ENCODE assay signal across 8 cellular contexts in the genomic region with DNA sequence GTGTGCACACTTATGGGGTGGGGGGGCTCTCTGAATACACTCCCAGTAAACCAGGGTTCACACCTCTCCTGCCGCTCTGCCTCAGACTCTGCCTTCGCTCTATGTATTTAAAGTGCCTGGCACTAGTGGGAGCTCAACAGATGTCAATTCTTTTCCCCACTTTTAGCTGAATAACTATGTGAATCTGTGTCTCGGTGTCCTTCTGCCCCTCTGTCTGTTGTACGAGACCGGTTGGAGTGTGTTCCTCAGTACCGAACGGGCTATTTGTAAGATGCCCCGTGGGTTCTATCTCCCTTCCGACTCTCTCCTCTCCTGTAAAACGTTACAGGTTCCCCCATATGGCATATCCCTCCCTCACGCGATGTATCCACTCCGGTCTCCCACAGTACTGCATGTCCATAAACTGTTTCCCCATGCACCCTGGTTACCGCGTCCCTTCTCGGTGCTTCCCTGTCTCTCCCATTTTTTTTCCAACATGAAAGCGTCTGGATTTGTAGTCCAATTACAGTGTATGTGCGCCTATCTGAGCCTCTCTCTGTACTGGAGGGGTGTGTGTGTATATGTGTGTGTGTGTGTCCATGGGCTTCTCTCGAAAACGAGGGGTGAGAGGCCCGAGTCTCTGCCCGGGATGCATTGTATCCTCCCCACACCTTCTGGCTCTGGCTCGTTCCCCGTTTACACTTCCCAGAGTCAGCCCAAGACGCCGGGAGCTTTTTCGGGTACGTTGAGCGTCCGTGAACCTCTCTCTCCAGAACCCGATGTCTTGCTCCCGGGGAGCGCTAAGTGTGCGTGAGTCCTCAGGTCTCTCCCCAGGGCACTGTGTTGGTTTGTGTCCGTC. TPM values are rescaled to one million over a fixed set of nuclear protein-coding genes. Genes with fewer than 3 reads are reported as not detected.
DNase-seq lines count a peak whose midpoint lies in the region; ATAC-seq and TF ChIP-seq lines count a peak whose summit lies in the region.

No MANE protein-coding gene starts in this region.

- H3K27ac Mint-ChIP-seq in Caco-2 (ENCODE audit: unreplicated experiment) = peak overlapping the region; percentile 98

- peak overlapping the region; percentile 89 for H3K9ac ChIP-seq in KMS-11

- peak overlapping the region; percentile 86 for H3K4me3 Mint-ChIP-seq in Caco-2 (ENCODE audit: unreplicated experiment)

- TF ChIP-seq CTCF in Caco-2 (IDR thresholded peaks at IDR 0.05; ENCODE audit: insufficient read depth in 1 of 2, low read depth in 1 of 2, low read length in 1 of 2, severe bottlenecking in 1 of 2, unreplicated experiment in 1 of 2) (peak in 1 of 2 experiments; percentile 5), KMS-11 (conservative IDR thresholded peaks at IDR 0.05; ENCODE audit: low read depth, low read length) (no peak; the same call in 1 of the 2 replicates), hepatocyte (IDR thresholded peaks at IDR 0.05; ENCODE audit: poor library complexity) (peak; percentile 9), retinal pigment epithelial cell (conservative IDR thresholded peaks at IDR 0.05; ENCODE audit: low read depth, low read length) (no peak)

- CTCF ChIA-PET in Caco-2 (lab: Charles Lee) = interaction anchor here (0.6 to 3.1 kb wide), 6 partner anchors 27 to 377 kb away, joined by 3 to 14 read pairs (median 4); no protein-coding TSS in a partner anchor

- ATAC-seq in GM21390 (IDR thresholded peaks at IDR 0.05; ENCODE audit: unreplicated experiment) = no peak
- ATAC-seq in HG03342 (IDR thresholded peaks at IDR 0.05; ENCODE audit: unreplicated experiment) = no peak

- peaks cover 63% of the 10 kb centered on the region for H3K79me2 ChIP-seq in KMS-11 (ENCODE audit: insufficient read depth, low read depth)
- H3K79me2 ChIP-seq in hepatocyte = peaks cover 59% of the 10 kb centered on the region

- H2AFZ ChIP-seq in KMS-11 (ENCODE audit: low read depth) (peak overlapping the region; percentile 63), hepatocyte (peak overlapping the region; percentile 45)

- no peaks in the 10 kb centered on the region for H3K36me3 ChIP-seq in Caco-2 (ENCODE audit: control insufficient read depth, insufficient read depth, low read length)
- H3K36me3 ChIP-seq in KMS-11 (ENCODE audit: insufficient read depth) = no peaks in the 10 kb centered on the region
- H3K36me3 ChIP-seq in hepatocyte (replicated peaks; ENCODE audit: insufficient read depth, low read depth) = no peaks in the 10 kb centered on the region

- H3K9me3 Mint-ChIP-seq in Caco-2 (ENCODE audit: unreplicated experiment) = no peaks in the 10 kb centered on the region

- H3K36me3 Mint-ChIP-seq in Caco-2 (ENCODE audit: insufficient read depth, unreplicated experiment) = peaks cover 37% of the 10 kb centered on the region

- H3K4me3 ChIP-seq in Caco-2 (ENCODE audit: low read depth, low read length) (peak overlapping the region; percentile 99), KMS-11 (IDR thresholded peaks at IDR 0.05; ENCODE audit: insufficient read depth, low read depth, low read length) (peak overlapping the region; percentile 88), hepatocyte (peak overlapping the region; percentile 80), retinal pigment epithelial cell (ENCODE audit: low read length) (peak overlapping the region; percentile 97)

- DNase-seq in Caco-2 (no peak), amniotic epithelial cell (ENCODE audit: low read depth) (peak; percentile 54), hepatocyte (ENCODE audit: low spot score) (peak; percentile 47), retinal pigment epithelial cell (ENCODE audit: low read depth) (no peak), NCI-H2081 treated with DMSO at 0.1 percent for 48 hours (lab: John Stamatoyannopoulos, UW) (no peak)

- 17% methylated on average over 27 of the region's 35 CpGs for WGBS in hepatocyte (ENCODE audit: low lambda C conversion rate, missing lambda C conversion rate)

- TSS peak; percentile 20 for BruUV-seq in Caco-2 (replicated peaks; lab: Mats Ljungman, UMichigan)

- H3K4me2 ChIP-seq in KMS-11 (peak overlapping the region; percentile 91), hepatocyte (peak overlapping the region; percentile 83)

- H4K20me1 ChIP-seq in KMS-11 (ENCODE audit: insufficient read depth) (peaks cover 40% of the 10 kb centered on the region), hepatocyte (ENCODE audit: insufficient read depth, poor library complexity, severe bottlenecking) (peaks cover 55% of the 10 kb centered on the region)

- peaks cover 43% of the 10 kb centered on the region for H3K4me1 ChIP-seq in Caco-2
- peaks cover 49% of the 10 kb centered on the region for H3K4me1 ChIP-seq in KMS-11 (ENCODE audit: low read depth, poor library complexity, severe bottlenecking)
- peaks cover 18% of the 10 kb centered on the region for H3K4me1 ChIP-seq in hepatocyte (ENCODE audit: insufficient read depth)

- H3K9me3 ChIP-seq in Caco-2 = no peaks in the 10 kb centered on the region
- H3K9me3 ChIP-seq in hepatocyte (ENCODE audit: low read depth) = no peaks in the 10 kb centered on the region

- peaks cover 25% of the 10 kb centered on the region for H3K4me1 Mint-ChIP-seq in Caco-2 (ENCODE audit: low read depth, unreplicated experiment)

- intact Hi-C loops in Caco-2 (cut with micrococcal nuclease; ENCODE audit: unreplicated experiment) = loop anchor here (2.0 to 5.0 kb wide), 8 partner anchors 15 to 682 kb away; no protein-coding TSS in a partner anchor

- H3K27ac ChIP-seq in KMS-11 = peak overlapping the region; percentile 79
- H3K27ac ChIP-seq in hepatocyte = peak overlapping the region; percentile 97

- H3K27me3 ChIP-seq in Caco-2 (replicated peaks; ENCODE audit: control insufficient read depth, insufficient read depth, low read length) (no peaks in the 10 kb centered on the region), KMS-11 (ENCODE audit: insufficient read depth, low read depth) (no peaks in the 10 kb centered on the region), hepatocyte (no peaks in the 10 kb centered on the region)

- no peaks in the 10 kb centered on the region for H3K27me3 Mint-ChIP-seq in Caco-2 (ENCODE audit: insufficient read depth, unreplicated experiment)

- H3K9me2 ChIP-seq in hepatocyte (replicated peaks; ENCODE audit: insufficient read depth) = no peaks in the 10 kb centered on the region

- POLR2A ChIA-PET in Caco-2 (lab: Charles Lee) = no interaction called here

RNA-seq across cellular contexts. Expression of gene ELL2, which starts 1.5 kb away (rescaled TPM):
- total RNA-seq in Caco-2 (2022) = 78.1 and 81.0 TPM in 2 replicates
- total RNA-seq in hepatocyte = 51.1 and 56.0 TPM in 2 replicates
- 31.9 and 34.6 TPM in 2 replicates for polyA plus RNA-seq in hepatocyte

Comparison
In these comparisons a context has a peak if more than half of its experiments do, and no peak if none do; other contexts are left out.
1. DNase-seq: peak in amniotic epithelial cell (single experiment) and hepatocyte (single experiment); none in Caco-2 (0 of 2), retinal pigment epithelial cell (single experiment) and NCI-H2081 treated with DMSO at 0.1 percent for 48 hours (single experiment).
2. Peak in every context shown above with its lines, with median percentiles within 50 percentile points of each other: H3K4me3 ChIP-seq.